29 cellular contexts compared by ENCODE assay signal in the genomic region with DNA sequence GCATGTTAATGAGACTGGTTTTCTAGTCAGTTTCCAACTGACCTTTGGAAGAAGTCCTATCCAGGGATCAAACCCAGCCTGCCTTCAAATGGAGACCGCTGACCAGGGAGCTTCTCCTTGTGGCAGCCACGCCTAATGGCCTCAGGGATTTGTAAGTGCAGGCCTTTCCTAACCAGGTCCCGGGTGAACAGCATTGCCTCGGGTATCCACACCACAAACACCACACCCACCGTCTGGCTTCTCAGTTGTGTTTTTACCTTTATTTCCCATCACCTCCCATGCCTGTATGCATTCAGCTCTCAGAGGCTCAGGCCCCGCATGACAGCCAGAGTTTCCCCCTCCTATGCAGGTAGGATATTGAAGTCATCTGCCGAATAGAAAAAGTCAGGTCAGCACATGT.
"Had no signal": no experiment of that assay in that cellular context is flagged by ENCODE, and none has a peak within 500 bp of the region (broad histone marks: within the 10 kb centered on the region; RNA-seq: fewer than 3 reads in every experiment).

No MANE protein-coding gene starts in this region.

- H2AFZ ChIP-seq: neural progenitor cell had no signal

- ATAC-seq: left colon; left lung; lower lobe of right lung; natural killer cell; right cardiac atrium; sciatic nerve; stimulated activated naive B cell treated with anti-CD40 and anti-IgM and Interleukin-4, amounts not matched to agents 10 μg/mL and 1 μg/mL and 100 μg/mL, for 72 hours; stimulated activated naive CD8-positive, alpha-beta T cell treated with anti-CD3 and anti-CD28 coated beads, Interleukin-15, Interleukin-2, amounts not matched to agents 100 U/mL and 50 U/mL, for 24 hours had no signal

- H3K27me3 ChIP-seq: left lung, neural progenitor cell, neutrophil, ovary, stomach, testis, thyroid gland, transverse colon, upper lobe of left lung had no signal

- H3K4me3 ChIP-seq: left lung, lower lobe of right lung, neural progenitor cell, ovary, skin epidermis, stomach, testis, thyroid gland, transverse colon, upper lobe of left lung had no signal

- H3K9ac ChIP-seq: neural progenitor cell had no signal

- H3K27ac ChIP-seq: left lung, lower lobe of right lung, neural progenitor cell, neutrophil, ovary, skin epidermis, stomach, testis, thyroid gland, transverse colon, upper lobe of left lung had no signal

- DNase-seq: hypothalamus; immature natural killer cell; kidney; left colon; left lung; lower lobe of right lung; mesendoderm; naive B cell; natural killer cell; nephron progenitor cell; occipital lobe; ovary; retina; right cardiac atrium; stimulated activated CD4-positive, alpha-beta T cell treated with anti-CD3 and anti-CD28 coated beads, Interleukin-12 subunit alpha, Interleukin-12 subunit beta, amount 100 ng/mL, for 4 hours; stimulated activated CD4-positive, alpha-beta T cell treated with anti-CD3 and anti-CD28 coated beads, Interleukin-15, amount 100 ng/mL, for 24 hours; stimulated activated CD4-positive, alpha-beta T cell treated with anti-CD3 and anti-CD28 coated beads, Interleukin-2, amount 100 ng/mL, for 24 hours; stimulated activated CD4-positive, alpha-beta T cell treated with anti-CD3 and anti-CD28 coated beads, Interleukin-4, amount 100 ng/mL, for 1 hour; stimulated activated naive B cell treated with anti-CD40 and anti-IgM and Interleukin-4, amounts not matched to agents 10 μg/mL and 1 μg/mL and 100 μg/mL, for 72 hours; stimulated activated naive CD8-positive, alpha-beta T cell treated with anti-CD3 and anti-CD28 coated beads, Interleukin-15, Interleukin-2, amounts not matched to agents 100 U/mL and 50 U/mL, for 24 hours; stomach; thyroid gland; transverse colon had no signal

- H3K4me2 ChIP-seq: neural progenitor cell had no signal

- H3K36me3 ChIP-seq: left lung, lower lobe of right lung, neural progenitor cell, neutrophil, ovary, stomach, thyroid gland, transverse colon, upper lobe of left lung had no signal

- H3K9me3 ChIP-seq: neutrophil, ovary, testis, thyroid gland, transverse colon had no signal

- H3K4me1 ChIP-seq: left lung, lower lobe of right lung, stomach, testis, thyroid gland, transverse colon, upper lobe of left lung had no signal
